In the genomic region with DNA sequence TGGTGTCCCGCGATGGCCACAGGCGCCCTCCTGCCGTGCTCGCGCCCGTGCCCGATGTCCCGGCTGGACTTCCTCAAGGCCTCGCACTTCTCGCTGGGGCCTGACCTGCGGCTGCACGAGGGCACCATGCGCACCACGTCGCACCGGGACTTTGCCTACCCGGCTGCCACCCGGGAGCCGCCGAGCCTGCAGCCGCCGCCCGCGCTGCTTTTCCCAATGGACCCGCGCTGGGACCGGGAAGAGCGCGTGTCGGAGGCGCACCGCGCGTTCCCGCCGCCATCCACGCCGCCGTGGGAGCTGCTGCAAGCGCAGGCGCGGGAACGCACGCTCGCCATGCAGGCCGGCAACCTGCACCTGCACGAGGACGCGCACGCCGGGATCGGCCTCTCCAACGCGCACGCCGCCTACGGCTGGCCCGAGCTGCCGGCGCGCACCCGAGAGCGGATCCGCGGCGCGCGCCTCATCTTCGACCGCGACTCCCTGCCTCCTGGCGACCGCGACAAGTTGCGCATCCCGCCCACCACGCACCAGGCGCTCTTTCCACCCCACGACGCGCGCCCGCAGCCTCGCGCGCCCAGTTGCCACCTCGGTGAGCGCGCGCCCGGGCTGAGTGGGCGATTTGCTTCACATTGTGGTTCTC, we compare ENCODE assay signal across 8 cellular contexts. TPM values are rescaled to one million over a fixed set of nuclear protein-coding genes. Genes with fewer than 3 reads are reported as not detected.
A peak's percentile ranks its signal among the peaks of the same experiment; 100 is the strongest.
DNase-seq lines count a peak whose midpoint lies in the region; ATAC-seq and TF ChIP-seq lines count a peak whose summit lies in the region.

No MANE protein-coding gene starts in this region.

- H3K27me3 ChIP-seq in neuronal stem cell (ENCODE audit: control insufficient read depth in 3 of 3, insufficient read depth in 3 of 3, low read depth in 1 of 3, low read length in 3 of 3), result peaks cover 0 to 19% (median 13%) of the 10 kb centered on the region in 3 experiments

- H3K4me3 ChIP-seq in fibroblast of the aortic adventitia (ENCODE audit: low read depth, low read length) (peak overlapping the region; percentile 53), neuronal stem cell (ENCODE audit: low read length in 2 of 2) (peak overlapping the region; percentile 46 to 80)

- no peaks in the 10 kb centered on the region for H3K79me1 ChIP-seq in neuronal stem cell (ENCODE audit: low read depth, low read length)

- H3K9ac ChIP-seq in neuronal stem cell (ENCODE audit: low read depth, low read length, poor library complexity), result peak overlapping the region; percentile 91

- H3K4me1 ChIP-seq in neuronal stem cell (ENCODE audit: control insufficient read depth in 2 of 2, insufficient read depth in 1 of 2, low read depth in 1 of 2, low read length in 2 of 2), result peaks cover 0 to 2% of the 10 kb centered on the region in 2 donors

- no peaks in the 10 kb centered on the region for H3K36me3 Mint-ChIP-seq in type B pancreatic cell

- H2BK120ac ChIP-seq in neuronal stem cell (ENCODE audit: low read depth, low read length), result no peak overlapping the region

- no peak overlapping the region for H3K4ac ChIP-seq in neuronal stem cell (ENCODE audit: low read length)

- H4K91ac ChIP-seq in neuronal stem cell (ENCODE audit: low read depth, low read length, poor library complexity), result no peak overlapping the region

- no peak for TF ChIP-seq CTCF in GM13976 (IDR thresholded peaks at IDR 0.05; ENCODE audit: borderline replicate concordance, control extremely low read depth, extremely low read depth, insufficient read depth, missing control alignments)
- no peak for TF ChIP-seq CTCF in fibroblast of the aortic adventitia (IDR thresholded peaks at IDR 0.05; ENCODE audit: insufficient read depth, low read length)
- TF ChIP-seq CTCF in type B pancreatic cell (conservative IDR thresholded peaks at IDR 0.05), result peak; percentile 52

- H2BK12ac ChIP-seq in neuronal stem cell (ENCODE audit: low read length), result peak overlapping the region; percentile 33

- peak overlapping the region; percentile 85 for H3K23ac ChIP-seq in neuronal stem cell (ENCODE audit: low read depth, low read length, poor library complexity)

- H2AFZ ChIP-seq in neuronal stem cell (ENCODE audit: low read length), result peak overlapping the region; percentile 99

- H3K27ac ChIP-seq in neuronal stem cell (replicated peaks; ENCODE audit: low read length), result no peak overlapping the region

- H3K14ac ChIP-seq in neuronal stem cell (ENCODE audit: low read length), result no peak overlapping the region

- H3K9me3 ChIP-seq in neuronal stem cell (replicated peaks in 1 of 2; ENCODE audit: control insufficient read depth in 2 of 2, insufficient read depth in 1 of 2, low read depth in 1 of 2, low read length in 2 of 2), result peaks cover 0 to 3% of the 10 kb centered on the region in 2 donors

- no CpG with 5 or more reads among the region's 93 CpGs for WGBS in neuronal stem cell (ENCODE audit: extremely low coverage in 2 of 2, insufficient read length in 2 of 2, insufficient replicate concordance in 1 of 2), 2 donors

- ATAC-seq in GM18861 (IDR thresholded peaks at IDR 0.05; ENCODE audit: unreplicated experiment), result no peak

- no peak overlapping the region for H2AK5ac ChIP-seq in neuronal stem cell (ENCODE audit: low read depth, low read length)

- no peaks in the 10 kb centered on the region for H3K4me1 Mint-ChIP-seq in type B pancreatic cell (ENCODE audit: unreplicated experiment)

- no peaks in the 10 kb centered on the region for H3K36me3 ChIP-seq in neuronal stem cell (replicated peaks in 1 of 2; ENCODE audit: control insufficient read depth in 2 of 2, insufficient read depth in 2 of 2, low read length in 2 of 2)

- no peak overlapping the region for H4K8ac ChIP-seq in neuronal stem cell (ENCODE audit: low read depth, low read length)

- H3K27ac Mint-ChIP-seq in type B pancreatic cell, result no peak overlapping the region

- peaks cover 30% of the 10 kb centered on the region for H3K27me3 Mint-ChIP-seq in type B pancreatic cell

- H2BK15ac ChIP-seq in neuronal stem cell (ENCODE audit: low read length), result no peak overlapping the region

- H3K4me3 Mint-ChIP-seq in type B pancreatic cell, result peak overlapping the region; percentile 80

- peak overlapping the region; percentile 77 for H3K4me2 ChIP-seq in neuronal stem cell (ENCODE audit: insufficient read depth, low read length, poor library complexity, severe bottlenecking)

- peak overlapping the region; percentile 98 for H3K18ac ChIP-seq in neuronal stem cell (ENCODE audit: low read length)

- no peaks in the 10 kb centered on the region for H3K9me3 Mint-ChIP-seq in type B pancreatic cell

- in situ Hi-C loops in GM13976 (cut with MboI; ENCODE audit: low sequenced_read_pairs, unreplicated experiment), result no loop called here

- DNase-seq in GM13976 (ENCODE audit: low spot score), result peak; percentile 75
- peak; percentile 94 for DNase-seq in NCI-H2227 (lab: John Stamatoyannopoulos, UW; ENCODE audit: unreplicated experiment)
- DNase-seq in activated T-cell treated with anti-CD3 and anti-CD28 coated beads, Interleukin-2, amount 50 U/mL, for 1 hour, result peak; percentile 37
- DNase-seq in fibroblast of the aortic adventitia (ENCODE audit: low read depth), result no peak
- DNase-seq in neuronal stem cell (ENCODE audit: low spot score), result peak; percentile 75
- DNase-seq in type B pancreatic cell (ENCODE audit: extremely low spot score, unreplicated experiment), result peak; percentile 88
- DNase-seq in GOT3 (lab: John Stamatoyannopoulos, UW), result no peak

- no peak overlapping the region for H2BK5ac ChIP-seq in neuronal stem cell (ENCODE audit: low read length)

RNA-seq across cellular contexts. Expression of gene PEX11G, which starts 12.1 kb away (rescaled TPM):
- total RNA-seq in fibroblast of the aortic adventitia (ENCODE audit: low replicate concordance) (1.6 and 5.4 TPM in 2 replicates), type B pancreatic cell (ENCODE audit: low replicate concordance) (4.8 and 5.7 TPM in 2 replicates)
- polyA plus RNA-seq in neuronal stem cell (2013, experiment 1 of 2), result 1.4 TPM
- polyA plus RNA-seq in neuronal stem cell (2013, experiment 2 of 2), result 1.4 TPM

RNA-seq across cellular contexts. Expression of gene ZNF358, which starts 15.0 kb away (rescaled TPM):
- total RNA-seq in fibroblast of the aortic adventitia (ENCODE audit: low replicate concordance) (33.9 and 113 TPM in 2 replicates), type B pancreatic cell (ENCODE audit: low replicate concordance) (49.8 and 67.1 TPM in 2 replicates)
- 109 TPM for polyA plus RNA-seq in neuronal stem cell (2013, experiment 1 of 2)
- polyA plus RNA-seq in neuronal stem cell (2013, experiment 2 of 2), result 102 TPM

RNA-seq across cellular contexts. Expression of gene MCOLN1, which starts 21.5 kb away (rescaled TPM):
- total RNA-seq in fibroblast of the aortic adventitia (ENCODE audit: low replicate concordance), result 12.0 and 17.3 TPM in 2 replicates
- 6.6 TPM for polyA plus RNA-seq in neuronal stem cell (2013, experiment 1 of 2)
- 7.4 TPM for polyA plus RNA-seq in neuronal stem cell (2013, experiment 2 of 2)
- 24.0 and 24.3 TPM in 2 replicates for total RNA-seq in type B pancreatic cell (ENCODE audit: low replicate concordance)

RNA-seq across cellular contexts. Expression of gene PNPLA6, which starts 34.6 kb away (rescaled TPM):
- total RNA-seq in fibroblast of the aortic adventitia (ENCODE audit: low replicate concordance), result 67.8 and 123 TPM in 2 replicates
- 56.3 TPM for polyA plus RNA-seq in neuronal stem cell (2013, experiment 1 of 2)
- polyA plus RNA-seq in neuronal stem cell (2013, experiment 2 of 2), result 57.3 TPM
- total RNA-seq in type B pancreatic cell (ENCODE audit: low replicate concordance), result 84.3 and 86.1 TPM in 2 replicates

Comparison
In these comparisons a context has a peak if more than half of its experiments do, and no peak if none do; other contexts are left out.
1. DNase-seq: peak in GM13976 (single experiment), NCI-H2227 (single experiment), activated T-cell treated with anti-CD3 and anti-CD28 coated beads, Interleukin-2, amount 50 U/mL, for 1 hour (single experiment), neuronal stem cell (single experiment) and type B pancreatic cell (single experiment); none in fibroblast of the aortic adventitia (single experiment) and GOT3 (single experiment).